14 cellular contexts compared by ENCODE assay signal in genomic region chr10:48464871-48465736, GRCh38.
DNase-seq lines count a peak whose midpoint lies in the region; ATAC-seq and TF ChIP-seq lines count a peak whose summit lies in the region.
"Had no signal": no experiment of that assay in that cellular context is flagged by ENCODE, and none has a peak within 500 bp of the region (broad histone marks: within the 10 kb centered on the region; RNA-seq: fewer than 3 reads in every experiment).

No MANE protein-coding gene starts in this region.

- TF ChIP-seq CTCF in endodermal cell (conservative IDR thresholded peaks at IDR 0.05) (no peak), tibial artery (IDR thresholded peaks at IDR 0.05) (no peak)

- intact Hi-C loops in tibial artery (cut with DNase I; ENCODE audit: low total_unique reads): no loop called here

- H3K9ac ChIP-seq in endodermal cell (ENCODE audit: extremely low read depth, low read length, poor library complexity, severe bottlenecking): no peak overlapping the region

- H3K27me3 ChIP-seq in endodermal cell (ENCODE audit: control insufficient read depth, insufficient read depth, low read length, poor library complexity, severe bottlenecking) (peaks cover 18% of the 10 kb centered on the region), tibial artery (peaks cover 0 to 8% of the 10 kb centered on the region in 2 donors)
- H3K27me3 ChIP-seq: hepatocyte had no signal

- no peaks in the 10 kb centered on the region for H3K9me3 Mint-ChIP-seq in activated CD8-positive, alpha-beta memory T cell treated with anti-CD3 and anti-CD28 coated beads, Interleukin-2, amount 10 ng/mL, durations not matched to agents 7 days and 5 days (ENCODE audit: low read depth)
- peaks cover 4% of the 10 kb centered on the region for H3K9me3 Mint-ChIP-seq in endodermal cell

- peaks cover 9% of the 10 kb centered on the region for H3K4me1 Mint-ChIP-seq in activated CD8-positive, alpha-beta memory T cell treated with anti-CD3 and anti-CD28 coated beads, Interleukin-2, amount 10 ng/mL, durations not matched to agents 7 days and 5 days
- peaks cover 35% of the 10 kb centered on the region for H3K4me1 Mint-ChIP-seq in endodermal cell

- no peak overlapping the region for H3K4me3 Mint-ChIP-seq in activated CD8-positive, alpha-beta memory T cell treated with anti-CD3 and anti-CD28 coated beads, Interleukin-2, amount 10 ng/mL, durations not matched to agents 7 days and 5 days
- H3K4me3 Mint-ChIP-seq in endodermal cell: peak overlapping the region; percentile 26

- 89 to 93% methylated on average over 22 to 27 of the region's 27 CpGs for WGBS in endodermal cell (ENCODE audit: insufficient coverage in 1 of 2, insufficient read length in 1 of 2), 2 experiments

- no peak overlapping the region for H3K27ac ChIP-seq in endodermal cell (ENCODE audit: low read depth, low read length)
- no peak overlapping the region for H3K27ac ChIP-seq in tibial artery
- H3K27ac ChIP-seq: hepatocyte had no signal

- no peaks in the 10 kb centered on the region for H3K36me3 ChIP-seq in endodermal cell (ENCODE audit: control insufficient read depth, insufficient read depth, low read length)
- H3K36me3 ChIP-seq in tibial artery: no peaks in the 10 kb centered on the region

- peaks cover 23% of the 10 kb centered on the region for H3K4me1 ChIP-seq in endodermal cell (ENCODE audit: control insufficient read depth, insufficient read depth, low read length)
- peaks cover 0 to 38% (median 31%) of the 10 kb centered on the region in 4 donors for H3K4me1 ChIP-seq in tibial artery

- H3K27ac Mint-ChIP-seq in activated CD8-positive, alpha-beta memory T cell treated with anti-CD3 and anti-CD28 coated beads, Interleukin-2, amount 10 ng/mL, durations not matched to agents 7 days and 5 days: no peak overlapping the region
- no peak overlapping the region for H3K27ac Mint-ChIP-seq in endodermal cell

- H3K27me3 Mint-ChIP-seq in activated CD8-positive, alpha-beta memory T cell treated with anti-CD3 and anti-CD28 coated beads, Interleukin-2, amount 10 ng/mL, durations not matched to agents 7 days and 5 days: no peaks in the 10 kb centered on the region
- peaks cover 5% of the 10 kb centered on the region for H3K27me3 Mint-ChIP-seq in endodermal cell (ENCODE audit: insufficient read depth)

- H3K36me3 Mint-ChIP-seq in activated CD8-positive, alpha-beta memory T cell treated with anti-CD3 and anti-CD28 coated beads, Interleukin-2, amount 10 ng/mL, durations not matched to agents 7 days and 5 days: no peaks in the 10 kb centered on the region
- H3K36me3 Mint-ChIP-seq in endodermal cell (ENCODE audit: low read depth): no peaks in the 10 kb centered on the region

- CTCF ChIA-PET in activated CD8-positive, alpha-beta memory T cell treated with anti-CD3 and anti-CD28 coated beads, Interleukin-2, amount 10 ng/mL, durations not matched to agents 7 days and 5 days (lab: Charles Lee): no interaction called here

- H3K9me3 ChIP-seq in endodermal cell (ENCODE audit: control insufficient read depth, low read length) (peaks cover 7% of the 10 kb centered on the region), tibial artery (no peaks in the 10 kb centered on the region)

- ATAC-seq in activated CD8-positive, alpha-beta memory T cell treated with anti-CD3 and anti-CD28 coated beads, Interleukin-2, amount 10 ng/mL, durations not matched to agents 7 days and 5 days: no peak
- no peak for ATAC-seq in HG02763 (IDR thresholded peaks at IDR 0.05; ENCODE audit: unreplicated experiment)
- ATAC-seq in HG03442 (IDR thresholded peaks at IDR 0.05; ENCODE audit: unreplicated experiment): no peak
- ATAC-seq: stimulated activated naive CD8-positive, alpha-beta T cell treated with anti-CD3 and anti-CD28 coated beads, Interleukin-15, Interleukin-2, amounts not matched to agents 100 U/mL and 50 U/mL, for 24 hours had no signal

- H3K4me3 ChIP-seq in endodermal cell (ENCODE audit: low read length) (no peak overlapping the region), tibial artery (peak overlapping the region; percentile 22 to 24)
- H3K4me3 ChIP-seq: hepatocyte had no signal

- DNase-seq in activated CD8-positive, alpha-beta memory T cell treated with anti-CD3 and anti-CD28 coated beads, Interleukin-2, amount 50 U/mL, for 48 hours: peak; percentile 39
- DNase-seq in activated CD8-positive, alpha-beta memory T cell treated with anti-CD3 and anti-CD28 coated beads, Interleukin-2, amount 10 ng/mL, durations not matched to agents 7 days and 5 days: no peak
- peak; percentile 60 for DNase-seq in endodermal cell
- peak; percentile 58 for DNase-seq in midbrain (lab: John Stamatoyannopoulos, UW)
- no peak for DNase-seq in tibial artery
- DNase-seq in stimulated activated CD4-positive, alpha-beta T cell treated with anti-CD3 and anti-CD28 coated beads, Interleukin-4, amount 100 ng/mL, for 4 hours: no peak
- DNase-seq: activated gamma-delta T cell; EL; NCI-H2029 treated with DMSO at 0.1 percent for 48 hours; stimulated activated CD4-positive, alpha-beta T cell treated with anti-CD3 and anti-CD28 coated beads, Interleukin-15, amount 100 ng/mL, for 24 hours; stimulated activated naive CD8-positive, alpha-beta T cell treated with anti-CD3 and anti-CD28 coated beads, Interleukin-15, Interleukin-2, amounts not matched to agents 100 U/mL and 50 U/mL, for 24 hours had no signal

Comparison
In these comparisons a context has a peak if more than half of its experiments do, and no peak if none do; other contexts are left out.
1. DNase-seq: peak in activated CD8-positive, alpha-beta memory T cell treated with anti-CD3 and anti-CD28 coated beads, Interleukin-2, amount 50 U/mL, for 48 hours (single experiment), endodermal cell (single experiment) and midbrain (single experiment); none in activated CD8-positive, alpha-beta memory T cell treated with anti-CD3 and anti-CD28 coated beads, Interleukin-2, amount 10 ng/mL, durations not matched to agents 7 days and 5 days (single experiment), tibial artery (0 of 2) and stimulated activated CD4-positive, alpha-beta T cell treated with anti-CD3 and anti-CD28 coated beads, Interleukin-4, amount 100 ng/mL, for 4 hours (0 of 2).